ENCODE assay signal across 15 cellular contexts in the genomic region with DNA sequence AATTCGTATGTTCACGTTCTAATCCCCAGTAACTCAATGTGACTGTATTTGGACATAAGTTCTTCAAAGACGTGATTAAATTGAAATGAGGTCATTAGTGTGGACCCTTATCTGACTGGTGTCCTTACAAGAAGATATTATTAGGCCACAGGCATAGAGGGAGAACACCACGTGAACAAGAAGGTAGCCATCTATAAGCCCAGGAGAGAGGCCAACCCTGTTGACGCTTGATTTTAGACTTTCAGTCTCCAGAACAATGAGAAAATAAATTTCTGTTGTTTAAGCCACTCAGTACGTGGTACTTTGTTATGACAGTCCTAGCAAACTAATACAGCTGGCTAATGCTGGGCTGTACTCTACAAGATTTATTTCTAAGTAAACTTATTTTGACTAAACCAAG. TPM values are rescaled to one million over a fixed set of nuclear protein-coding genes. Genes with fewer than 3 reads are reported as not detected.
A peak's percentile ranks its signal among the peaks of the same experiment; 100 is the strongest.
DNase-seq lines count a peak whose midpoint lies in the region; ATAC-seq and TF ChIP-seq lines count a peak whose summit lies in the region.
"Had no signal": no experiment of that assay in that cellular context is flagged by ENCODE, and none has a peak within 500 bp of the region (broad histone marks: within the 10 kb centered on the region; RNA-seq: fewer than 3 reads in every experiment).

No MANE protein-coding gene starts in this region.

- peaks cover 5 to 31% (median 29%) of the 10 kb centered on the region in 4 donors for H3K4me1 ChIP-seq in stomach
- H3K4me1 ChIP-seq in GM23248 (ENCODE audit: insufficient read depth): peaks cover 14% of the 10 kb centered on the region; the same call in 1 of the 2 replicates

- TF ChIP-seq CTCF in glutamatergic neuron (IDR thresholded peaks at IDR 0.05; ENCODE audit: partially characterized antibody, unreplicated experiment): no peak
- TF ChIP-seq CTCF in stomach (IDR thresholded peaks at IDR 0.05): no peak

- H3K36me3 ChIP-seq in stomach (peaks cover 2 to 4% (median 3%) of the 10 kb centered on the region in 4 donors), GM23248 (ENCODE audit: low read depth) (peaks cover 8% of the 10 kb centered on the region)

- WGBS in stomach, 5 donors: 56 to 65% (median 60%) methylated on average over 6 of the region's 6 CpGs
- WGBS in GM23248 (ENCODE audit: low coverage in 1 of 2, low lambda C conversion rate in 2 of 2, missing lambda C conversion rate in 2 of 2), 2 experiments: 60 to 61% methylated on average over 6 of the region's 6 CpGs

- H3K9me3 ChIP-seq in T-helper 17 cell (ENCODE audit: control insufficient read depth, low read length, poor library complexity, severe bottlenecking) (no peaks in the 10 kb centered on the region), stomach (no peaks in the 10 kb centered on the region), GM23248 (ENCODE audit: low read depth) (no peaks in the 10 kb centered on the region)

- H3K9me3 Mint-ChIP-seq in activated naive CD4-positive, alpha-beta T cell treated with anti-CD3 and anti-CD28 coated beads, Interleukin-2, amount 10 ng/mL, durations not matched to agents 7 days and 5 days: no peaks in the 10 kb centered on the region
- peaks cover 2% of the 10 kb centered on the region for H3K9me3 Mint-ChIP-seq in glutamatergic neuron (ENCODE audit: unreplicated experiment)

- no peak for DNase-seq in activated naive CD4-positive, alpha-beta T cell treated with anti-CD3 and anti-CD28 coated beads, Interleukin-2, amount 10 ng/mL, durations not matched to agents 7 days and 5 days
- DNase-seq in activated naive CD4-positive, alpha-beta T cell treated with Interleukin-2 at 50 U/mL for 16 hours: no peak
- DNase-seq in T-helper 17 cell (no peak), glutamatergic neuron (no peak), stomach (no peak), GM23248 (no peak)
- DNase-seq in effector CD4-positive, alpha-beta T cell: no peak
- DNase-seq: activated effector memory CD4-positive, alpha-beta T cell treated with anti-CD3 and anti-CD28 coated beads, Interleukin-2, amount 50 U/mL, for 16 hours; AML-193; central memory CD4-positive, alpha-beta T cell; NCI-H526 treated with DMSO at 0.1 percent for 48 hours; stimulated activated CD4-positive, alpha-beta T cell treated with anti-CD3 and anti-CD28 coated beads, Interleukin-2, amount 100 ng/mL, for 48 hours; stimulated activated naive CD4-positive, alpha-beta T cell treated with Interleukin-2 at 50 U/mL for 16 hours had no signal

- H3K27me3 ChIP-seq in stomach (no peaks in the 10 kb centered on the region), GM23248 (replicated peaks; ENCODE audit: insufficient read depth) (no peaks in the 10 kb centered on the region)

- no peak for TF ChIP-seq POLR2A in stomach (IDR thresholded peaks at IDR 0.05)

- peaks cover 14% of the 10 kb centered on the region for H3K36me3 Mint-ChIP-seq in activated naive CD4-positive, alpha-beta T cell treated with anti-CD3 and anti-CD28 coated beads, Interleukin-2, amount 10 ng/mL, durations not matched to agents 7 days and 5 days
- H3K36me3 Mint-ChIP-seq in T-helper 17 cell (ENCODE audit: low read depth): no peaks in the 10 kb centered on the region
- H3K36me3 Mint-ChIP-seq in glutamatergic neuron (ENCODE audit: unreplicated experiment): no peaks in the 10 kb centered on the region

- no peak overlapping the region for H2AFZ ChIP-seq in GM23248

- H3K9ac ChIP-seq in GM23248: no peak overlapping the region

- CTCF ChIA-PET in activated naive CD4-positive, alpha-beta T cell treated with anti-CD3 and anti-CD28 coated beads, Interleukin-2, amount 10 ng/mL, durations not matched to agents 7 days and 5 days (lab: Charles Lee): no interaction called here

- no peak overlapping the region for H3K4me3 ChIP-seq in stomach
- H3K4me3 ChIP-seq in GM23248: no peak overlapping the region
- H3K4me3 ChIP-seq: lung had no signal

- H3K79me2 ChIP-seq in GM23248 (ENCODE audit: insufficient read depth): peaks cover 31% of the 10 kb centered on the region

- H3K4me2 ChIP-seq in GM23248 (ENCODE audit: unreplicated experiment): no peak overlapping the region

- no peak for ATAC-seq in T-helper 17 cell
- ATAC-seq in GM19455 (IDR thresholded peaks at IDR 0.05; ENCODE audit: unreplicated experiment): no peak

- H3K9me2 ChIP-seq in GM23248 (ENCODE audit: insufficient read depth): no peaks in the 10 kb centered on the region

- H3K27ac Mint-ChIP-seq in activated naive CD4-positive, alpha-beta T cell treated with anti-CD3 and anti-CD28 coated beads, Interleukin-2, amount 10 ng/mL, durations not matched to agents 7 days and 5 days: peak overlapping the region; percentile 77
- H3K27ac Mint-ChIP-seq in T-helper 17 cell: peak overlapping the region; percentile 34
- no peak overlapping the region for H3K27ac Mint-ChIP-seq in glutamatergic neuron (ENCODE audit: unreplicated experiment)

- peaks cover 25% of the 10 kb centered on the region for H3K4me1 Mint-ChIP-seq in activated naive CD4-positive, alpha-beta T cell treated with anti-CD3 and anti-CD28 coated beads, Interleukin-2, amount 10 ng/mL, durations not matched to agents 7 days and 5 days
- peaks cover 11% of the 10 kb centered on the region for H3K4me1 Mint-ChIP-seq in T-helper 17 cell
- peaks cover 7% of the 10 kb centered on the region for H3K4me1 Mint-ChIP-seq in glutamatergic neuron (ENCODE audit: low read depth, unreplicated experiment)

- H3K27me3 Mint-ChIP-seq in activated naive CD4-positive, alpha-beta T cell treated with anti-CD3 and anti-CD28 coated beads, Interleukin-2, amount 10 ng/mL, durations not matched to agents 7 days and 5 days: no peaks in the 10 kb centered on the region
- H3K27me3 Mint-ChIP-seq in T-helper 17 cell (no peaks in the 10 kb centered on the region), glutamatergic neuron (ENCODE audit: unreplicated experiment) (no peaks in the 10 kb centered on the region)

- in situ Hi-C loops in GM23248 (cut with MboI): no loop called here

- peak overlapping the region in 3 of 5 donors; percentile 77 to 97 (median 91) for H3K27ac ChIP-seq in stomach
- no peak overlapping the region for H3K27ac ChIP-seq in GM23248

- H3F3A ChIP-seq in GM23248 (ENCODE audit: insufficient read depth): peaks cover 25% of the 10 kb centered on the region

- intact Hi-C loops in stomach (cut with DNase I; ENCODE audit: low total_unique reads): no loop called here

- peaks cover 15% of the 10 kb centered on the region for H4K20me1 ChIP-seq in GM23248 (ENCODE audit: insufficient read depth)

- H3K4me3 Mint-ChIP-seq in activated naive CD4-positive, alpha-beta T cell treated with anti-CD3 and anti-CD28 coated beads, Interleukin-2, amount 10 ng/mL, durations not matched to agents 7 days and 5 days: peak overlapping the region; percentile 35
- peak overlapping the region; percentile 43 for H3K4me3 Mint-ChIP-seq in T-helper 17 cell
- H3K4me3 Mint-ChIP-seq in glutamatergic neuron (ENCODE audit: unreplicated experiment): peak overlapping the region; percentile 7

- no peak for TF ChIP-seq EP300 in stomach (IDR thresholded peaks at IDR 0.05)

RNA-seq across cellular contexts. Expression of gene EIF1AX, which starts 1.5 kb away (rescaled TPM):
- total RNA-seq in T-helper 17 cell (10 to 100 TPM; 34.3 to 36.5 TPM), glutamatergic neuron (ENCODE audit: unreplicated experiment) (107 TPM), stomach (10 to 100 TPM; 26.3 to 85.2 (median 42.0) TPM)
- polyA plus RNA-seq in stomach (10 to 100 TPM; 25.0 to 55.0 (median 33.3) TPM), GM23248 (2016; fragmentation: Nextera tagmentation; extraction: Ambion mirVana) (126 and 129 TPM in 2 replicates)
- total RNA-seq in GM23248 (2014; rRNA removed; shearing (Covaris generic)): 50.5 and 54.1 TPM in 2 replicates

RNA-seq across cellular contexts. Expression of gene MAP7D2, which starts 26.4 kb away (rescaled TPM):
- total RNA-seq in T-helper 17 cell (under 1 TPM in 1 of 2 donors, not detected in 1; 0.08 TPM), glutamatergic neuron (ENCODE audit: unreplicated experiment) (3.0 TPM), stomach (10 to 100 TPM in 3 of 5 donors, under 1 TPM in 1, not detected in 1; 0.89 to 70.0 (median 17.6) TPM)
- polyA plus RNA-seq in stomach (10 to 100 TPM in 1 of 3 donors, 1 to 10 TPM in 2; 1.4 to 16.6 (median 4.9) TPM), GM23248 (2016; fragmentation: Nextera tagmentation; extraction: Ambion mirVana) (0.11 and 0.16 TPM in 2 replicates)
- 0.25 and 0.32 TPM in 2 replicates for total RNA-seq in GM23248 (2014; rRNA removed; shearing (Covaris generic))
